8 cellular contexts compared by ENCODE assay signal in genomic region chr10:50624866-50625491, GRCh38. TPM values are rescaled to one million over a fixed set of nuclear protein-coding genes. Genes with fewer than 3 reads are reported as not detected.
DNase-seq lines count a peak whose midpoint lies in the region; ATAC-seq and TF ChIP-seq lines count a peak whose summit lies in the region.

No MANE protein-coding gene starts in this region.

- H3K4me3 Mint-ChIP-seq in activated T-helper 17 cell treated with anti-CD3 and anti-CD28 coated beads, Interleukin-2, amount 50 U/mL, for 72 hours, result peak overlapping the region; percentile 100
- H3K4me3 Mint-ChIP-seq in naive thymus-derived CD8-positive, alpha-beta T cell, result peak overlapping the region; percentile 90 to 99 (median 95)

- peaks cover 6% of the 10 kb centered on the region for H3K36me3 Mint-ChIP-seq in activated T-helper 17 cell treated with anti-CD3 and anti-CD28 coated beads, Interleukin-2, amount 50 U/mL, for 72 hours (ENCODE audit: low read depth)
- H3K36me3 Mint-ChIP-seq in naive thymus-derived CD8-positive, alpha-beta T cell, result peaks cover 0 to 8% (median 2%) of the 10 kb centered on the region in 3 donors

- peaks cover 20% of the 10 kb centered on the region for H3K4me1 Mint-ChIP-seq in activated T-helper 17 cell treated with anti-CD3 and anti-CD28 coated beads, Interleukin-2, amount 50 U/mL, for 72 hours
- H3K4me1 Mint-ChIP-seq in naive thymus-derived CD8-positive, alpha-beta T cell, result peaks cover 16 to 33% (median 26%) of the 10 kb centered on the region in 4 donors

- peak; percentile 90 for DNase-seq in DMS53 (lab: John Stamatoyannopoulos, UW)
- DNase-seq in GM20000 (ENCODE audit: low spot score), result peak; percentile 90
- DNase-seq in HL-60 (ENCODE audit: low read depth in 1 of 2, low spot score in 1 of 2), result peak; percentile 61 to 70
- DNase-seq in fibroblast of mammary gland (ENCODE audit: low read depth), result peak; percentile 62
- peak; percentile 47 to 79 (median 63) for DNase-seq in naive thymus-derived CD8-positive, alpha-beta T cell
- peak; percentile 86 for DNase-seq in superior temporal gyrus (ENCODE audit: extremely low spot score)

- peak overlapping the region; percentile 93 for H3K27ac ChIP-seq in HL-60 (replicated peaks)

- POLR2A ChIA-PET in naive thymus-derived CD8-positive, alpha-beta T cell (lab: Charles Lee), result interaction anchor here (0.7 to 3.2 kb wide), 16 partner anchors 11 to 1086 kb away, joined by 3 to 20 read pairs (median 4); partner anchors contain the start of genes ASAH2B, ERCC6 and WASHC2A

- no peaks in the 10 kb centered on the region for H3K9me3 Mint-ChIP-seq in activated T-helper 17 cell treated with anti-CD3 and anti-CD28 coated beads, Interleukin-2, amount 50 U/mL, for 72 hours
- H3K9me3 Mint-ChIP-seq in naive thymus-derived CD8-positive, alpha-beta T cell, result no peaks in the 10 kb centered on the region

- no peaks in the 10 kb centered on the region for H3K27me3 Mint-ChIP-seq in activated T-helper 17 cell treated with anti-CD3 and anti-CD28 coated beads, Interleukin-2, amount 50 U/mL, for 72 hours
- no peaks in the 10 kb centered on the region for H3K27me3 Mint-ChIP-seq in naive thymus-derived CD8-positive, alpha-beta T cell

- ATAC-seq in activated T-helper 17 cell treated with anti-CD3 and anti-CD28 coated beads, Interleukin-2, amount 50 U/mL, for 72 hours (replicated peaks), result peak; percentile 54
- peak; percentile 43 to 51 for ATAC-seq in naive thymus-derived CD8-positive, alpha-beta T cell

- peak overlapping the region; percentile 92 for H3K27ac Mint-ChIP-seq in activated T-helper 17 cell treated with anti-CD3 and anti-CD28 coated beads, Interleukin-2, amount 50 U/mL, for 72 hours
- peak overlapping the region; percentile 91 to 98 (median 96) for H3K27ac Mint-ChIP-seq in naive thymus-derived CD8-positive, alpha-beta T cell

- peak overlapping the region; percentile 84 for H3K4me3 ChIP-seq in HL-60 (replicated peaks; ENCODE audit: insufficient read depth, low read length)
- H3K4me3 ChIP-seq in fibroblast of mammary gland (ENCODE audit: control insufficient read depth, low read depth, low read length), result peak overlapping the region; percentile 93

- no peaks in the 10 kb centered on the region for H3K27me3 ChIP-seq in HL-60 (ENCODE audit: insufficient read depth, poor library complexity, severe bottlenecking)

- TF ChIP-seq CTCF in GM20000 (IDR thresholded peaks at IDR 0.05; ENCODE audit: extremely low read depth, missing control alignments), result peak; percentile 67
- TF ChIP-seq CTCF in HL-60 (IDR thresholded peaks at IDR 0.05; ENCODE audit: insufficient read depth, low read length), result no peak
- peak; percentile 69 for TF ChIP-seq CTCF in fibroblast of mammary gland (conservative IDR thresholded peaks at IDR 0.05; ENCODE audit: control insufficient read depth, insufficient read depth, low read depth, low read length)

TF ChIP-seq in PFSK-1, 5 proteins besides CTCF, POLR2A, EP300 and RAD21:
- TF ChIP-seq TAF1 (IDR thresholded peaks at IDR 0.05; ENCODE audit: borderline replicate concordance, insufficient read depth, low read length) (no peak), REST (IDR thresholded peaks at IDR 0.05; ENCODE audit: insufficient read depth in 1 of 2, low read depth in 2 of 2, low read length in 2 of 2) (peak; percentile 74 to 85), POLR2AphosphoS5 (IDR thresholded peaks at IDR 0.05; ENCODE audit: low read depth, low read length) (peak; percentile 61)

RNA-seq across cellular contexts. Expression of gene SGMS1, which starts 1.2 kb away (rescaled TPM):
- polyA plus RNA-seq in PFSK-1 (2012; ENCODE audit: insufficient read length, low read depth), result 2.8 TPM
- total RNA-seq in activated T-helper 17 cell treated with anti-CD3 and anti-CD28 coated beads, Interleukin-2, amount 50 U/mL, for 72 hours, result 10 to 100 TPM; 13.4 to 22.4 TPM
- total RNA-seq in naive thymus-derived CD8-positive, alpha-beta T cell, result 10 to 100 TPM; 30.1 to 34.9 TPM
- 10 to 100 TPM in 1 of 3 donors, 1 to 10 TPM in 2; 8.3 to 11.0 (median 8.4) TPM for polyA plus RNA-seq in naive thymus-derived CD8-positive, alpha-beta T cell

Comparison
In these comparisons a context has a peak if more than half of its experiments do, and no peak if none do; other contexts are left out.
1. Peak in every context shown above with its lines: DNase-seq, ATAC-seq, H3K4me3 ChIP-seq and H3K27ac ChIP-seq.